9 cellular contexts compared by ENCODE assay signal in the genomic region with DNA sequence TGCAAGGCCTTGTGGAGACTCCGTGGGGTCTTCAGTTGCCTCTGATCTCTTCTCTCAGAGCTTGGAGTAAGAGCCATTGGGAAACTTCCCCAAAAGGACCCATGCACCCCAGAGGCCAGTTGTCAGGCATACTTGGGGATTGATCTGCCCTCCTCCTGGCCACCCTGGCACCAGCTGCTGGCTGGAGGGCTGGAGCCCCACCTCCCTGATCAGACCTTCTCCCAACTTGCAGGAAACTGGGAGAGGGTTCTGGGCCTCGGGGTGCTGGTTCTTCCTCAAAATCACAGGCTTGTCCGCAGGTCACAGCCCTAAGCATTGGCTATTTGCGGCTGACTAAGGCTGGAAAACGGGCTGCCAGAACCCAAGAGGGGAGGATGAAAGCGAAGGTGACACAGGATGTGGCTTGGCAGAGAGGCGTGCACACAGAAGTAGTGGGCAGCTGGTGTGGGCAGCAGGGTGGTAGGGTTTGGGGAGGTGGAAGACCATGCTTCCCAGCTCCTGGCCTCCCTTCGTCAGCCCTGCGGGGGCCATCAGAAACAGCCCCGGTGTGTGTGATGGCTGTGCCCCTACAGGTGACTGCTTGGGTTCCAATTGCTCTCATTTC. TPM values are rescaled to one million over a fixed set of nuclear protein-coding genes. Genes with fewer than 3 reads are reported as not detected.
A peak's percentile ranks its signal among the peaks of the same experiment; 100 is the strongest.
DNase-seq lines count a peak whose midpoint lies in the region; ATAC-seq and TF ChIP-seq lines count a peak whose summit lies in the region.
"Had no signal": no experiment of that assay in that cellular context is flagged by ENCODE, and none has a peak within 500 bp of the region (broad histone marks: within the 10 kb centered on the region; RNA-seq: fewer than 3 reads in every experiment).

No MANE protein-coding gene starts in this region.

- H3K27ac ChIP-seq in CD8-positive, alpha-beta T cell (ENCODE audit: low read depth, low read length), result no peak overlapping the region
- H3K27ac ChIP-seq in coronary artery (peak overlapping the region in 1 of 2 donors; percentile 87), neutrophil (peak overlapping the region; percentile 94)

- H3K4me1 Mint-ChIP-seq in CD8-positive, alpha-beta T cell (ENCODE audit: low read depth), result peaks cover 79% of the 10 kb centered on the region

- no peak for ATAC-seq in CD8-positive, alpha-beta T cell
- ATAC-seq in GM18520 (IDR thresholded peaks at IDR 0.05; ENCODE audit: unreplicated experiment), result no peak
- ATAC-seq in HG03439 (IDR thresholded peaks at IDR 0.05; ENCODE audit: unreplicated experiment), result no peak

- no peaks in the 10 kb centered on the region for H3K27me3 Mint-ChIP-seq in CD8-positive, alpha-beta T cell (ENCODE audit: low read depth)

- H3K36me3 Mint-ChIP-seq in CD8-positive, alpha-beta T cell, result peaks cover 18% of the 10 kb centered on the region

- peak overlapping the region; percentile 58 for H3K27ac Mint-ChIP-seq in CD8-positive, alpha-beta T cell

- DNase-seq in CD8-positive, alpha-beta T cell, result no peak
- no peak for DNase-seq in NT2/D1 (ENCODE audit: low read depth, low spot score)
- DNase-seq in coronary artery (ENCODE audit: low spot score), result no peak
- DNase-seq in ureter (ENCODE audit: low spot score), result no peak
- no peak for DNase-seq in cerebellar cortex (ENCODE audit: low spot score)

- H3K36me3 ChIP-seq in CD8-positive, alpha-beta T cell (ENCODE audit: insufficient read depth, low read length), result no peaks in the 10 kb centered on the region
- H3K36me3 ChIP-seq in NT2/D1 (ENCODE audit: insufficient read depth, insufficient read length, low read length) (peaks cover 26% of the 10 kb centered on the region), neutrophil (peaks cover 17% of the 10 kb centered on the region)

- intact Hi-C loops in CD8-positive, alpha-beta T cell (cut with DNase I, micrococcal nuclease), result loop anchor here (2.0 to 10.0 kb wide), 8 partner anchors 36 to 589 kb away; a partner anchor contains a TSS

- H3K9me3 ChIP-seq in CD8-positive, alpha-beta T cell (ENCODE audit: low read length), result no peaks in the 10 kb centered on the region
- H3K9me3 ChIP-seq in NT2/D1 (ENCODE audit: insufficient read depth, low read length) (no peaks in the 10 kb centered on the region), neutrophil (no peaks in the 10 kb centered on the region)

- TF ChIP-seq CTCF in CD8-positive, alpha-beta T cell (IDR thresholded peaks at IDR 0.05), result no peak
- TF ChIP-seq CTCF in coronary artery (IDR thresholded peaks at IDR 0.05) (no peak), neutrophil (IDR thresholded peaks at IDR 0.05) (peak; percentile 12)

- H3K27me3 ChIP-seq in CD8-positive, alpha-beta T cell (ENCODE audit: insufficient read depth, low read length), result no peaks in the 10 kb centered on the region
- H3K27me3 ChIP-seq in NT2/D1 (ENCODE audit: insufficient read depth, insufficient read length) (peaks cover 19% of the 10 kb centered on the region), neutrophil (no peaks in the 10 kb centered on the region)

- H3K4me3 ChIP-seq in CD8-positive, alpha-beta T cell (ENCODE audit: low read depth, low read length), result peak overlapping the region; percentile 51
- H3K4me3 ChIP-seq in NT2/D1 (ENCODE audit: insufficient read length, low read depth), result no peak overlapping the region
- peak overlapping the region; percentile 83 for H3K4me3 ChIP-seq in coronary artery
- peak overlapping the region; percentile 93 to 97 for H3K4me3 ChIP-seq in neutrophil (ENCODE audit: low read depth in 1 of 2, low read length in 1 of 2)

- POLR2A ChIA-PET in CD8-positive, alpha-beta T cell (lab: Charles Lee), result interaction anchor here (1.1 to 2.7 kb wide), 6 partner anchors 10 to 33 kb away, joined by 3 to 30 read pairs (median 5); no protein-coding TSS in a partner anchor

- no peaks in the 10 kb centered on the region for H3K9me3 Mint-ChIP-seq in CD8-positive, alpha-beta T cell

- peak overlapping the region; percentile 62 for H3K9ac ChIP-seq in NT2/D1 (ENCODE audit: insufficient read length, low read depth)

- H3K4me1 ChIP-seq in CD8-positive, alpha-beta T cell (ENCODE audit: insufficient read depth, low read length), result peaks cover 69% of the 10 kb centered on the region
- H3K4me1 ChIP-seq in NT2/D1 (ENCODE audit: insufficient read depth, insufficient read length) (peaks cover 51% of the 10 kb centered on the region), neutrophil (ENCODE audit: control insufficient read depth in 1 of 2, insufficient read depth in 1 of 2, low read depth in 1 of 2, low read length in 1 of 2) (peaks cover 91 to 94% of the 10 kb centered on the region in 2 experiments)

- peak overlapping the region; percentile 85 for H3K4me3 Mint-ChIP-seq in CD8-positive, alpha-beta T cell

- CTCF ChIA-PET in CD8-positive, alpha-beta T cell (lab: Charles Lee), result interaction anchor here (1.0 to 16.0 kb wide), 9 partner anchors 13 to 221 kb away, joined by 3 to 412 read pairs (median 4); no protein-coding TSS in a partner anchor

RNA-seq across cellular contexts. Expression of a gene that starts 1.3 kb away (rescaled TPM):
- total RNA-seq in CD8-positive, alpha-beta T cell, result 100 to 1,000 TPM; 131 to 135 TPM
- 76.3 TPM for total RNA-seq in ureter

RNA-seq across cellular contexts. Expression of a gene that starts 35.5 kb away (rescaled TPM):
- total RNA-seq in CD8-positive, alpha-beta T cell, result 1 to 10 TPM; 3.6 TPM
- total RNA-seq in ureter, result 105 TPM

RNA-seq across cellular contexts. Expression of a gene that starts 45.6 kb away (rescaled TPM):
- 1 to 10 TPM; 2.9 to 4.1 TPM for total RNA-seq in CD8-positive, alpha-beta T cell
- not detected for total RNA-seq in ureter
- total RNA-seq: lung microvascular endothelial cell had no signal

Comparison
In these comparisons a context has a peak if more than half of its experiments do, and no peak if none do; other contexts are left out.
1. RNA of a gene that starts 35.5 kb away (total RNA-seq): 105 TPM in ureter (single experiment); 3.6 TPM in CD8-positive, alpha-beta T cell; every median in the first group is over 10 times any median in the second.